In genomic region chr5:171398660-171399059, GRCh38 we compare ENCODE assay signal across 9 cellular contexts. TPM values are rescaled to one million over a fixed set of nuclear protein-coding genes. Genes with fewer than 3 reads are reported as not detected.
DNase-seq lines count a peak whose midpoint lies in the region; ATAC-seq, FAIRE-seq and TF ChIP-seq lines count a peak whose summit lies in the region.
"Not testable (repeated sequence)": the region's sequence is repeated elsewhere in the genome, so short reads cannot be mapped to it uniquely, and the experiment has no call there.
"Had no signal": no experiment of that assay in that cellular context is flagged by ENCODE, and none has a peak within 500 bp of the region (broad histone marks: within the 10 kb centered on the region; RNA-seq: fewer than 3 reads in every experiment).

No MANE protein-coding gene starts in this region.

- H3K9me2 ChIP-seq in GM23338 (ENCODE audit: insufficient read depth), result not testable (repeated sequence)

- not testable (repeated sequence) for ATAC-seq in GM23338; activated T-helper 17 cell treated with anti-CD3 and anti-CD28 coated beads, Interleukin-2, amount 50 U/mL, for 72 hours (replicated peaks)
- ATAC-seq in GM12878 (peak; percentile 7), foreskin keratinocyte (peak; percentile 9)

- TF ChIP-seq CTCF in GM23338 (conservative IDR thresholded peaks at IDR 0.05; ENCODE audit: low read depth in 2 of 2); GM12878 (IDR thresholded peaks at IDR 0.05 in 2 of 3, conservative IDR thresholded peaks at IDR 0.05 in 1 of 3; ENCODE audit: control insufficient read depth in 2 of 3, extremely low read depth in 1 of 3, insufficient read depth in 1 of 3, low read depth in 3 of 3, low read length in 3 of 3); foreskin keratinocyte (conservative IDR thresholded peaks at IDR 0.05): not testable (repeated sequence)

- TF ChIP-seq POLR2A in GM12878 (IDR thresholded peaks at IDR 0.05; ENCODE audit: low read depth, low read length), result not testable (repeated sequence)

- 81% methylated on average over 9 of the region's 9 CpGs for WGBS in GM12878 (ENCODE audit: insufficient coverage, insufficient replicate concordance, low lambda C conversion rate, missing lambda C conversion rate)

- CTCF ChIA-PET in GM12878 (lab: Yijun Ruan, JAX), result not testable (repeated sequence)

- not testable (repeated sequence) for H3K27me3 ChIP-seq in GM23338 (ENCODE audit: insufficient read depth); GM12878 (replicated peaks in 1 of 2; ENCODE audit: control insufficient read depth in 2 of 2, insufficient read depth in 2 of 2, low read length in 1 of 2); foreskin keratinocyte

- RAD21 ChIA-PET in GM12878 (lab: Charles Lee; ENCODE audit: unreplicated experiment), result interaction anchor here (0.6 kb wide), 1 partner anchor 72 kb away, joined by 3 read pairs; no protein-coding TSS in a partner anchor

- peak overlapping the region; percentile 31; the same call in 1 of the 2 replicates for H3K4me3 ChIP-seq in GM23338
- H3K4me3 ChIP-seq in GM12878, result peak overlapping the region; percentile 39

- H3K4me1 Mint-ChIP-seq in GM23338, result peaks cover 49% of the 10 kb centered on the region
- peaks cover 23% of the 10 kb centered on the region for H3K4me1 Mint-ChIP-seq in activated T-helper 17 cell treated with anti-CD3 and anti-CD28 coated beads, Interleukin-2, amount 50 U/mL, for 72 hours
- H3K4me1 Mint-ChIP-seq in stimulated activated naive CD8-positive, alpha-beta T cell treated with anti-CD3 and anti-CD28 coated beads, Interleukin-15, Interleukin-2, amounts not matched to agents 100 ng/mL and 50 ng/mL, for 24 hours (ENCODE audit: low read depth), result peaks cover 70% of the 10 kb centered on the region

- peaks cover 36% of the 10 kb centered on the region for H3K27me3 Mint-ChIP-seq in GM23338 (ENCODE audit: insufficient read depth, low read depth, poor library complexity)
- not testable (repeated sequence) for H3K27me3 Mint-ChIP-seq in activated T-helper 17 cell treated with anti-CD3 and anti-CD28 coated beads, Interleukin-2, amount 50 U/mL, for 72 hours; stimulated activated naive CD8-positive, alpha-beta T cell treated with anti-CD3 and anti-CD28 coated beads, Interleukin-15, Interleukin-2, amounts not matched to agents 100 ng/mL and 50 ng/mL, for 24 hours

- H3K4me1 ChIP-seq in GM23338 (ENCODE audit: insufficient read depth), result peaks cover 54% of the 10 kb centered on the region
- H3K4me1 ChIP-seq in GM12878 (ENCODE audit: control insufficient read depth, insufficient read depth, low read length); foreskin keratinocyte: not testable (repeated sequence)

- H3K36me3 Mint-ChIP-seq in GM23338 (ENCODE audit: low read depth), result peaks cover 89% of the 10 kb centered on the region
- H3K36me3 Mint-ChIP-seq in activated T-helper 17 cell treated with anti-CD3 and anti-CD28 coated beads, Interleukin-2, amount 50 U/mL, for 72 hours (ENCODE audit: low read depth), result peaks cover 90% of the 10 kb centered on the region
- peaks cover 84% of the 10 kb centered on the region for H3K36me3 Mint-ChIP-seq in stimulated activated naive CD8-positive, alpha-beta T cell treated with anti-CD3 and anti-CD28 coated beads, Interleukin-15, Interleukin-2, amounts not matched to agents 100 ng/mL and 50 ng/mL, for 24 hours (ENCODE audit: low read depth)

- POLR2A ChIA-PET in GM12878 (lab: Charles Lee), result interaction anchor here (1.1 kb wide), 1 partner anchor 9 kb away, joined by 3 read pairs; no protein-coding TSS in a partner anchor

- H3K27ac Mint-ChIP-seq in GM23338; activated T-helper 17 cell treated with anti-CD3 and anti-CD28 coated beads, Interleukin-2, amount 50 U/mL, for 72 hours: not testable (repeated sequence)
- H3K27ac Mint-ChIP-seq in stimulated activated naive CD8-positive, alpha-beta T cell treated with anti-CD3 and anti-CD28 coated beads, Interleukin-15, Interleukin-2, amounts not matched to agents 100 ng/mL and 50 ng/mL, for 24 hours, result peak overlapping the region; percentile 72

- not testable (repeated sequence) for TF ChIP-seq EP300 in GM12878 (IDR thresholded peaks at IDR 0.05; ENCODE audit: borderline replicate concordance in 1 of 2, control insufficient read depth in 1 of 2, low read depth in 2 of 2, low read length in 2 of 2)

- H3K4me3 Mint-ChIP-seq in GM23338, result 0 out of 3 replicates have a peak overlapping the region, but pooled peaks have one; percentile 8
- H3K4me3 Mint-ChIP-seq in activated T-helper 17 cell treated with anti-CD3 and anti-CD28 coated beads, Interleukin-2, amount 50 U/mL, for 72 hours, result peak overlapping the region; percentile 17
- not testable (repeated sequence) for H3K4me3 Mint-ChIP-seq in stimulated activated naive CD8-positive, alpha-beta T cell treated with anti-CD3 and anti-CD28 coated beads, Interleukin-15, Interleukin-2, amounts not matched to agents 100 ng/mL and 50 ng/mL, for 24 hours

- H3K9ac ChIP-seq in GM12878 (ENCODE audit: control insufficient read depth, insufficient read depth, low read length), result not testable (repeated sequence)

- H2AFZ ChIP-seq in GM23338; GM12878 (ENCODE audit: control insufficient read depth, low read depth, low read length): not testable (repeated sequence)

- not testable (repeated sequence) for TF ChIP-seq RAD21 in GM12878 (IDR thresholded peaks at IDR 0.05; ENCODE audit: insufficient read depth, low read depth, low read length)

- SMC1A ChIA-PET in GM12878 (lab: Charles Lee; ENCODE audit: uncharacterized antibody, unreplicated experiment), result interaction anchor here (0.8 to 1.0 kb wide), 2 partner anchors 16 to 508 kb away, joined by 3 to 4 read pairs; no protein-coding TSS in a partner anchor

- H3K36me3 ChIP-seq in GM23338 (ENCODE audit: insufficient read depth) (peaks cover 84% of the 10 kb centered on the region), GM12878 (ENCODE audit: control insufficient read depth in 2 of 2, insufficient read depth in 2 of 2, low read length in 1 of 2) (peaks cover 25 to 44% of the 10 kb centered on the region in 2 experiments)

- in situ Hi-C loops in SK-MEL-5 (cut with HindIII; ENCODE audit: low pct_unique_long_range_greater_than_20kb, low sequenced_read_pairs); GM12878 (cut with MboI): not testable (repeated sequence)

- H3F3A ChIP-seq in GM23338 (replicated peaks; ENCODE audit: low read depth), result peaks cover 66% of the 10 kb centered on the region

- H3K9me3 ChIP-seq in GM12878 (replicated peaks; ENCODE audit: control insufficient read depth, insufficient read depth, low read length), result not testable (repeated sequence)

- not testable (repeated sequence) for DNase-seq in GM23338 (ENCODE audit: low spot score); GM12878 (ENCODE audit: low read depth, low spot score); foreskin keratinocyte
- DNase-seq in SK-MEL-5 (ENCODE audit: low read depth, low spot score) (peak; percentile 75), midbrain (lab: John Stamatoyannopoulos, UW) (peak; percentile 5)

- intact Hi-C loops in GM12878 (cut with micrococcal nuclease; ENCODE audit: unreplicated experiment), result not testable (repeated sequence)

- H4K20me1 ChIP-seq in GM23338 (replicated peaks; ENCODE audit: insufficient read depth), result peaks cover 84% of the 10 kb centered on the region
- H4K20me1 ChIP-seq in GM12878 (ENCODE audit: control insufficient read depth, insufficient read depth), result peaks cover 15% of the 10 kb centered on the region; the same call in 1 of the 2 replicates

- BruUV-seq in GM12878 (replicated peaks; lab: Mats Ljungman, UMichigan), result not testable (repeated sequence)

- H3K79me2 ChIP-seq in GM23338 (replicated peaks; ENCODE audit: insufficient read depth) (peaks cover 87% of the 10 kb centered on the region), GM12878 (ENCODE audit: control insufficient read depth, insufficient read depth, low read length) (peaks cover 75% of the 10 kb centered on the region)

- not testable (repeated sequence) for H3K9me3 Mint-ChIP-seq in GM23338; activated T-helper 17 cell treated with anti-CD3 and anti-CD28 coated beads, Interleukin-2, amount 50 U/mL, for 72 hours; stimulated activated naive CD8-positive, alpha-beta T cell treated with anti-CD3 and anti-CD28 coated beads, Interleukin-15, Interleukin-2, amounts not matched to agents 100 ng/mL and 50 ng/mL, for 24 hours

- FAIRE-seq in GM12878 (lab: Jason Lieb, UNC), result not testable (repeated sequence)

- peak overlapping the region; percentile 36; the same call in 1 of the 2 replicates for H3K4me2 ChIP-seq in GM23338
- peak overlapping the region; percentile 7; the same call in 1 of the 2 replicates for H3K4me2 ChIP-seq in GM12878 (ENCODE audit: control insufficient read depth, insufficient read depth)

- peak overlapping the region; percentile 79; the same call in 1 of the 2 replicates for H3K27ac ChIP-seq in GM23338 (ENCODE audit: low read depth)
- H3K27ac ChIP-seq in GM12878 (ENCODE audit: control insufficient read depth, insufficient read depth); foreskin keratinocyte: not testable (repeated sequence)

RNA-seq across cellular contexts. Expression of gene NPM1, which starts 11.0 kb away (rescaled TPM):
- 2,727 and 5,242 TPM in 2 replicates for total RNA-seq in GM23338 (2014; rRNA removed; shearing (Covaris generic))
- 3,739 and 3,980 TPM in 2 replicates for polyA plus RNA-seq in GM23338 (2016; fragmentation: Nextera tagmentation; extraction: Ambion mirVana)
- total RNA-seq in SK-MEL-5 (2014; rRNA removed; shearing (Covaris generic)), result 3,487 and 3,786 TPM in 2 replicates
- polyA plus RNA-seq in SK-MEL-5 (2015; cell fraction: cytosol; rRNA removed), result 3,077 and 3,459 TPM in 2 replicates
- polyA plus RNA-seq in SK-MEL-5 (2015; cell fraction: nucleus; rRNA removed), result 1,553 and 1,691 TPM in 2 replicates
- 1,000 to 10,000 TPM; 1,980 to 2,963 TPM for total RNA-seq in activated T-helper 17 cell treated with anti-CD3 and anti-CD28 coated beads, Interleukin-2, amount 50 U/mL, for 72 hours
- 425 and 430 TPM in 2 replicates for total RNA-seq in GM12878 (2013; cell fraction: nucleolus; rRNA removed)
- 2,837 and 2,926 TPM in 2 replicates for total RNA-seq in GM12878 (2014; rRNA removed)
- 5,396 and 5,466 TPM in 2 replicates for total RNA-seq in GM12878 (2014; rRNA removed; fragmentation: Illumina TruSeq; extraction: Trizol)
- total RNA-seq in GM12878 (2021), result 2,607 and 2,609 TPM in 2 replicates
- polyA plus RNA-seq in GM12878 (2011; ENCODE audit: low read depth), result 1,342 TPM
- polyA plus RNA-seq in GM12878 (2011; rRNA removed), result 2,896 and 3,056 TPM in 2 replicates
- polyA plus RNA-seq in GM12878 (2011; cell fraction: cytosol; rRNA removed), result 3,501 and 4,381 TPM in 2 replicates
- 735 and 1,933 TPM in 2 replicates for polyA plus RNA-seq in GM12878 (2011; cell fraction: nucleus; rRNA removed)
- 4,384 and 5,105 TPM in 2 replicates for polyA plus RNA-seq in GM12878 (2012)
- 4,943 and 8,358 TPM in 2 replicates for polyA plus RNA-seq in GM12878 (2014; fragmentation: Illumina TruSeq; extraction: Trizol)
- polyA plus RNA-seq in GM12878 (2014; fragmentation: Nextera tagmentation; extraction: Ambion mirVana), result 1,000 to 10,000 TPM; 3,742 to 5,105 TPM
- polyA plus RNA-seq in GM12878 (2014; rRNA removed), result 2,295 and 2,497 TPM in 2 replicates
- polyA plus RNA-seq in GM12878 (2016; fragmentation: Nextera tagmentation; extraction: Ambion mirVana), result 1,000 to 10,000 TPM; 1,843 to 2,046 TPM
- 1,162 and 2,005 TPM in 2 replicates for polyA minus RNA-seq in GM12878 (2011; rRNA and poly(A)+ RNA removed)
- polyA minus RNA-seq in GM12878 (2011; cell fraction: cytosol; rRNA and poly(A)+ RNA removed), result 2,291 and 2,774 TPM in 2 replicates
- polyA minus RNA-seq in GM12878 (2011; cell fraction: nucleus; rRNA and poly(A)+ RNA removed), result 272 and 485 TPM in 2 replicates
- 2,005 and 2,487 TPM in 2 replicates for total RNA-seq in foreskin keratinocyte
- polyA plus RNA-seq in foreskin keratinocyte, result 1,746 and 2,423 TPM in 2 replicates

RNA-seq across cellular contexts. Expression of gene FGF18, which starts 20.8 kb away (rescaled TPM):
- 0.56 TPM in 1 of 2 replicates, not detected in the other for total RNA-seq in GM23338 (2014; rRNA removed; shearing (Covaris generic))
- 0.75 and 0.86 TPM in 2 replicates for polyA plus RNA-seq in GM23338 (2016; fragmentation: Nextera tagmentation; extraction: Ambion mirVana)
- not detected in 2 replicates for total RNA-seq in SK-MEL-5 (2014; rRNA removed; shearing (Covaris generic))
- 0.04 TPM in 1 of 2 replicates, not detected in the other for polyA plus RNA-seq in SK-MEL-5 (2015; cell fraction: cytosol; rRNA removed)
- 0.73 TPM in 1 of 2 replicates, not detected in the other for polyA plus RNA-seq in SK-MEL-5 (2015; cell fraction: nucleus; rRNA removed)
- under 1 TPM; 0.19 to 0.21 TPM for total RNA-seq in activated T-helper 17 cell treated with anti-CD3 and anti-CD28 coated beads, Interleukin-2, amount 50 U/mL, for 72 hours
- total RNA-seq in GM12878 (2013; cell fraction: nucleolus; rRNA removed), result not detected in 2 replicates
- 0.06 and 0.11 TPM in 2 replicates for total RNA-seq in GM12878 (2014; rRNA removed)
- total RNA-seq in GM12878 (2014; rRNA removed; fragmentation: Illumina TruSeq; extraction: Trizol), result 0.04 TPM in 1 of 2 replicates, not detected in the other
- not detected in 2 replicates for total RNA-seq in GM12878 (2021)
- not detected for polyA plus RNA-seq in GM12878 (2011; ENCODE audit: low read depth)
- 0.03 TPM in 1 of 2 replicates, not detected in the other for polyA plus RNA-seq in GM12878 (2011; rRNA removed)
- 0.03 TPM in 1 of 2 replicates, not detected in the other for polyA plus RNA-seq in GM12878 (2011; cell fraction: cytosol; rRNA removed)
- polyA plus RNA-seq in GM12878 (2011; cell fraction: nucleus; rRNA removed), result 0.09 TPM in 2 replicates
- polyA plus RNA-seq in GM12878 (2012), result 0.07 TPM in 1 of 2 replicates, not detected in the other
- polyA plus RNA-seq in GM12878 (2014; fragmentation: Illumina TruSeq; extraction: Trizol), result not detected in 2 replicates
- polyA plus RNA-seq in GM12878 (2014; fragmentation: Nextera tagmentation; extraction: Ambion mirVana), result not detected
- 0.09 TPM in 1 of 2 replicates, not detected in the other for polyA plus RNA-seq in GM12878 (2014; rRNA removed)
- polyA plus RNA-seq in GM12878 (2016; fragmentation: Nextera tagmentation; extraction: Ambion mirVana), result under 1 TPM in 1 of 2 experiments, not detected in 1; 0.10 TPM
- polyA minus RNA-seq in GM12878 (2011; rRNA and poly(A)+ RNA removed), result not detected in 2 replicates
- polyA minus RNA-seq in GM12878 (2011; cell fraction: cytosol; rRNA and poly(A)+ RNA removed), result not detected in 2 replicates
- polyA minus RNA-seq in GM12878 (2011; cell fraction: nucleus; rRNA and poly(A)+ RNA removed), result not detected in 2 replicates
- not detected in 2 replicates for total RNA-seq in foreskin keratinocyte
- 0.06 TPM in 1 of 2 replicates, not detected in the other for polyA plus RNA-seq in foreskin keratinocyte
- total RNA-seq: NCI-H460 had no signal
- polyA plus RNA-seq: BJ had no signal
